In the genomic region with DNA sequence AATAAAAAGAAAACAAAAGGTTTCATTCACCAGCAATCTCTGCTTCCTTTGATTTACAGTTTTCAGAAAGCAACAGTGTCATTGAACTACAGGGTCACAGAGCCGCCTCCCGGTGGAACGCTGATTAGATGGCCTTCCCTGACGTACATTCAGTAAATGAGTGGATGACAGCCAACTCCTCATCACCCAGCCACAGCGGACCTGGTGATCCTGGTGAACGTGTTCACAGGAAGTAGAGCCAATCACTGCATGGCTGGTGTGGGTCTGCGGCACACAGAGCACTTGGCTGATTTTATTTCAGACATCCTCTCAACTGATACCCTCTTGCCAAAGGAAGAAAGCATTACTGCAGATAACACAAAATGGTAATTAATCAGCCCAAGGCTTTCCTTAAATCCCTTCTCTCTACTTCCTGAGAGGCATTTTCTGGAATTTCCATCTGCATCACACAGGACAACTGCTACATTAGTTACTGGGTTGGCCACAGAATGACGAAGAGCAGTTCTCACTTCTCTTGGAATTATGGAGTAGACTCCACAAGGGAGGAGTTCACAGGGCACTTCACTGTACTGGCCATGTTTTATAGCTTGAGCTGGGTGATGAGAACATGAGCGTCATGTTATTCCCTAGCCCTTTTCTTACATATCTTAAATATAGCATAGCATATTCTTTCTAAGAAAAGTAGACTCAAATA, we compare ENCODE assay signal across 1 cellular context.
A peak's percentile ranks its signal among the peaks of the same experiment; 100 is the strongest.
TF ChIP-seq lines count a peak whose summit lies in the region.

No MANE protein-coding gene starts in this region.

TF ChIP-seq in SK-N-SH treated with all-trans-retinoic acid at 6 μM for 48 hours, 23 proteins besides CTCF, POLR2A, EP300 and RAD21 (continued from another document):
- TF ChIP-seq, protein P1, sequence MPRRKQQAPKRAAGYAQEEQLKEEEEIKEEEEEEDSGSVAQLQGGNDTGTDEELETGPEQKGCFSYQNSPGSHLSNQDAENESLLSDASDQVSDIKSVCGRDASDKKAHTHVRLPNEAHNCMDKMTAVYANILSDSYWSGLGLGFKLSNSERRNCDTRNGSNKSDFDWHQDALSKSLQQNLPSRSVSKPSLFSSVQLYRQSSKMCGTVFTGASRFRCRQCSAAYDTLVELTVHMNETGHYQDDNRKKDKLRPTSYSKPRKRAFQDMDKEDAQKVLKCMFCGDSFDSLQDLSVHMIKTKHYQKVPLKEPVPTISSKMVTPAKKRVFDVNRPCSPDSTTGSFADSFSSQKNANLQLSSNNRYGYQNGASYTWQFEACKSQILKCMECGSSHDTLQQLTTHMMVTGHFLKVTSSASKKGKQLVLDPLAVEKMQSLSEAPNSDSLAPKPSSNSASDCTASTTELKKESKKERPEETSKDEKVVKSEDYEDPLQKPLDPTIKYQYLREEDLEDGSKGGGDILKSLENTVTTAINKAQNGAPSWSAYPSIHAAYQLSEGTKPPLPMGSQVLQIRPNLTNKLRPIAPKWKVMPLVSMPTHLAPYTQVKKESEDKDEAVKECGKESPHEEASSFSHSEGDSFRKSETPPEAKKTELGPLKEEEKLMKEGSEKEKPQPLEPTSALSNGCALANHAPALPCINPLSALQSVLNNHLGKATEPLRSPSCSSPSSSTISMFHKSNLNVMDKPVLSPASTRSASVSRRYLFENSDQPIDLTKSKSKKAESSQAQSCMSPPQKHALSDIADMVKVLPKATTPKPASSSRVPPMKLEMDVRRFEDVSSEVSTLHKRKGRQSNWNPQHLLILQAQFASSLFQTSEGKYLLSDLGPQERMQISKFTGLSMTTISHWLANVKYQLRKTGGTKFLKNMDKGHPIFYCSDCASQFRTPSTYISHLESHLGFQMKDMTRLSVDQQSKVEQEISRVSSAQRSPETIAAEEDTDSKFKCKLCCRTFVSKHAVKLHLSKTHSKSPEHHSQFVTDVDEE (CRISPR knock-in tag; IDR thresholded peaks at IDR 0.05), result 0 out of 2 replicates have a peak, but pooled peaks have one; percentile 20
- TF ChIP-seq BACH2 (CRISPR knock-in tag; IDR thresholded peaks at IDR 0.05; ENCODE audit: borderline replicate concordance), result no peak
- no peak for TF ChIP-seq ZNF565 (CRISPR knock-in tag; conservative IDR thresholded peaks at IDR 0.05; ENCODE audit: low read depth)
- TF ChIP-seq TOX (CRISPR knock-in tag; IDR thresholded peaks at IDR 0.05; ENCODE audit: borderline replicate concordance), result no peak
- TF ChIP-seq GLIS3 (CRISPR knock-in tag; IDR thresholded peaks at IDR 0.05), result no peak
TF ChIP-seq in SK-N-SH treated with all-trans-retinoic acid at 6 μM for 48 hours: peak in this region for 1.
